Comparison of ENCODE assay signal across 1 cellular context in the genomic region with DNA sequence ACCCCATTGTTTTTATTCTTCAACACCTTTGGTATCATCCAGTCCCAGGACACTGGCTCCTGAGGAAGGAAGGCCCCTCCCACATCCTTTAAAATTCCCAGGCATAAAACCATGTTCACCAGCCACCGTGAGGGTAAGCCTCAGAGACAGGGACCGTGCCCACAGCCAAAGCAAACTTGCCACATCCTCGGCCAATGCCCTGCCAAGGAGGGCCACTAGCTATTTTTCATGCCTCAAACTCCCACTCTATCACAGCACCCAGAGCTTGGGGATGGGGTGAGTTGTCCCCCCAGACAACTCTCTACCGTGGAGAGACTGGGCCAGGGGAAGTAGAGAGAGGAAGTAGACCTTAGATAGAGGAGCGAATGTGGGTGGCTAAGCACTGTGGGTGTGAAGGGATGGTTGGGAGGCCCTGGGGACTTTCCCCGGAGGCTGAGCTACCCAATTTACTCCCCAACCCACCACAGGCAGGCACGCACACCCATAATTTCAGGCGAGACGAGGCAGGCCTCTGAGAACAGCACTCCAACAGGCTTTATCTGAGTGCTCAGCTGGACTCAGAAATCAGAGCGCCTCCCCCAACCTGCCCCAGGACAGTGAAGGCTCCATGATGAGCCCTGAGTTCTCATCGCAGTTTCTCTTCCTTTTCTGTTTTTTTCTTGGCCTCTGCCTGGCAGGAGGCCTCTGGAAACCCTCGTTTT.
TF ChIP-seq lines count a peak whose summit lies in the region.

No MANE protein-coding gene starts in this region.

TF ChIP-seq in HepG2, 621 proteins besides CTCF, POLR2A, EP300 and RAD21 (continued from another document):
- TF ChIP-seq ZNF614 (CRISPR knock-in tag; IDR thresholded peaks at IDR 0.05; ENCODE audit: borderline replicate concordance) (no peak), ZFP82 (CRISPR knock-in tag; IDR thresholded peaks at IDR 0.05; ENCODE audit: borderline replicate concordance) (0 out of 2 replicates have a peak, but pooled peaks have one; percentile 8), XBP1 (CRISPR knock-in tag; IDR thresholded peaks at IDR 0.05) (no peak)
- TF ChIP-seq, protein P1, sequence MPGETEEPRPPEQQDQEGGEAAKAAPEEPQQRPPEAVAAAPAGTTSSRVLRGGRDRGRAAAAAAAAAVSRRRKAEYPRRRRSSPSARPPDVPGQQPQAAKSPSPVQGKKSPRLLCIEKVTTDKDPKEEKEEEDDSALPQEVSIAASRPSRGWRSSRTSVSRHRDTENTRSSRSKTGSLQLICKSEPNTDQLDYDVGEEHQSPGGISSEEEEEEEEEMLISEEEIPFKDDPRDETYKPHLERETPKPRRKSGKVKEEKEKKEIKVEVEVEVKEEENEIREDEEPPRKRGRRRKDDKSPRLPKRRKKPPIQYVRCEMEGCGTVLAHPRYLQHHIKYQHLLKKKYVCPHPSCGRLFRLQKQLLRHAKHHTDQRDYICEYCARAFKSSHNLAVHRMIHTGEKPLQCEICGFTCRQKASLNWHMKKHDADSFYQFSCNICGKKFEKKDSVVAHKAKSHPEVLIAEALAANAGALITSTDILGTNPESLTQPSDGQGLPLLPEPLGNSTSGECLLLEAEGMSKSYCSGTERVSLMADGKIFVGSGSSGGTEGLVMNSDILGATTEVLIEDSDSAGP (CRISPR knock-in tag; IDR thresholded peaks at IDR 0.05; ENCODE audit: borderline replicate concordance) = 0 out of 2 replicates have a peak, but pooled peaks have one; percentile 26
